In the genomic region with DNA sequence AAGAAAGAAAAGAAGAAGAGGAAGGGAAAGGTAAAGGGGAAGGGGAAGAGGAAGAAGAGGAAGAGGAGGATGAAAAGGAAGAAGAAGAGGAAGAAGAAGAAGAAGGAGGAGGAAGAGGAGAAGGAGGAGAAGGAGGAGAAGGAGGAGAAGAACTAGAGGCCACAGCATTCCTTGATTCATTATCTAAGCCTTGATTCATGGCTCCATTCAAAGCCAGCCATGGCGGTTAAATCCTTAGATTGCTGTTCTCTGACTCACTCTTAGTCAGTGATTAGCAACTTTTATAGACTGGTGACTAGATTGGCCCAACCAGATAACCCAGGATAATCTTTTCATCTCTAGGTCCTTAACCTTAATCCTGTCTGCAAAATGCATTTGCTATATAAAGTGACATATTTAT, we compare ENCODE assay signal across 9 cellular contexts. TPM values are rescaled to one million over a fixed set of nuclear protein-coding genes. Genes with fewer than 3 reads are reported as not detected.
DNase-seq lines count a peak whose midpoint lies in the region; ATAC-seq and TF ChIP-seq lines count a peak whose summit lies in the region.
"Had no signal": no experiment of that assay in that cellular context is flagged by ENCODE, and none has a peak within 500 bp of the region (broad histone marks: within the 10 kb centered on the region; RNA-seq: fewer than 3 reads in every experiment).

No MANE protein-coding gene starts in this region.

- intact Hi-C loops in PC-9 (cut with micrococcal nuclease; ENCODE audit: unreplicated experiment) = loop anchor here (2.0 kb wide), 1 partner anchor 84 kb away; the partner anchor contains the start of gene UTS2B
- intact Hi-C loops in lower leg skin (cut with DNase I; ENCODE audit: low total_unique reads) = no loop called here

- H4K20me1 ChIP-seq in PC-9 (ENCODE audit: insufficient read depth) (no peaks in the 10 kb centered on the region), smooth muscle cell (ENCODE audit: low read depth) (no peaks in the 10 kb centered on the region)

- no peak overlapping the region for H3K4me3 ChIP-seq in PC-9
- no peak overlapping the region for H3K4me3 ChIP-seq in smooth muscle cell
- H3K4me3 ChIP-seq in lower leg skin (ENCODE audit: low read depth, poor library complexity, severe bottlenecking) = no peak overlapping the region

- BruUV-seq in PC-9 (replicated peaks; lab: Mats Ljungman, UMichigan) = no TSS peak

- TF ChIP-seq CTCF in PC-9 (conservative IDR thresholded peaks at IDR 0.05) (no peak), smooth muscle cell (IDR thresholded peaks at IDR 0.05; ENCODE audit: borderline replicate concordance, insufficient read depth, poor library complexity, severe bottlenecking) (no peak), lower leg skin (IDR thresholded peaks at IDR 0.05) (no peak)

- H3K36me3 ChIP-seq in PC-9 (ENCODE audit: low read depth) (no peaks in the 10 kb centered on the region), smooth muscle cell (ENCODE audit: low read depth) (no peaks in the 10 kb centered on the region)

- no peak overlapping the region for H3K4me2 ChIP-seq in PC-9
- no peak overlapping the region for H3K4me2 ChIP-seq in smooth muscle cell

- POLR2A ChIA-PET in PC-9 (lab: Charles Lee; ENCODE audit: unreplicated experiment) = no interaction called here

- no peaks in the 10 kb centered on the region for H3K4me1 ChIP-seq in PC-9 (replicated peaks; ENCODE audit: insufficient read depth)
- H3K4me1 ChIP-seq in smooth muscle cell (ENCODE audit: low read depth) = no peaks in the 10 kb centered on the region

- H2AFZ ChIP-seq in PC-9 (no peak overlapping the region), smooth muscle cell (ENCODE audit: low read depth) (no peak overlapping the region)

- H3K79me2 ChIP-seq in PC-9 (ENCODE audit: low read depth) (no peaks in the 10 kb centered on the region), smooth muscle cell (ENCODE audit: low read depth) (no peaks in the 10 kb centered on the region)

- CTCF ChIA-PET in PC-9 (lab: Charles Lee) = interaction anchor here (0.7 kb wide), 1 partner anchor 316 kb away, joined by 16 read pairs; no protein-coding TSS in a partner anchor

- peaks cover 9% of the 10 kb centered on the region; the same call in 1 of the 2 replicates for H3K9me3 ChIP-seq in PC-9 (ENCODE audit: insufficient read depth, low read depth)
- no peaks in the 10 kb centered on the region for H3K9me3 ChIP-seq in smooth muscle cell (replicated peaks; ENCODE audit: low read depth)

- H3K27me3 ChIP-seq in PC-9 (ENCODE audit: insufficient read depth, low read depth) = no peaks in the 10 kb centered on the region
- H3K27me3 ChIP-seq in smooth muscle cell (ENCODE audit: low read depth) = no peaks in the 10 kb centered on the region

- ATAC-seq in esophagus mucosa = peak; percentile 82
- ATAC-seq in HG03439 (IDR thresholded peaks at IDR 0.05; ENCODE audit: unreplicated experiment) = no peak

- no peak overlapping the region for H3K9ac ChIP-seq in smooth muscle cell (ENCODE audit: low read depth)

- DNase-seq in GM03348 (ENCODE audit: low spot score) (peak; percentile 47), PC-9 (peak; percentile 46 to 86), smooth muscle cell (lab: John Stamatoyannopoulos, UW; ENCODE audit: unreplicated experiment) (no peak), lower leg skin (ENCODE audit: low spot score in 2 of 2) (no peak)
- DNase-seq in stimulated activated CD4-positive, alpha-beta T cell treated with anti-CD3 and anti-CD28 coated beads, Interleukin-4, amount 100 ng/mL, for 1 hour = no peak

- peaks cover 9% of the 10 kb centered on the region; the same call in 1 of the 2 replicates for H3F3A ChIP-seq in PC-9 (ENCODE audit: insufficient read depth, low read depth)
- H3F3A ChIP-seq in smooth muscle cell (ENCODE audit: low read depth) = no peaks in the 10 kb centered on the region

- H3K27ac ChIP-seq in PC-9 (no peak overlapping the region), smooth muscle cell (ENCODE audit: low read depth) (peak overlapping the region; percentile 49)

- H3K9me2 ChIP-seq in PC-9 (ENCODE audit: insufficient read depth) = no peaks in the 10 kb centered on the region

- TF ChIP-seq POLR2A in lower leg skin (IDR thresholded peaks at IDR 0.05) = no peak

- 0% methylated on average over 1 of the region's 1 CpG for WGBS in smooth muscle cell (ENCODE audit: low lambda C conversion rate)
- 59 to 70% methylated on average over 1 of the region's 1 CpG for WGBS in lower leg skin, 2 donors

RNA-seq across cellular contexts. Expression of gene OSTN, which starts 47.6 kb away (rescaled TPM):
- total RNA-seq in PC-9 (2021) (not detected in 2 replicates), esophagus mucosa (not detected), smooth muscle cell (0.13 and 0.40 TPM in 2 replicates), lower leg skin (not detected)
- polyA plus RNA-seq in smooth muscle cell = 1.3 TPM in 1 of 2 replicates, not detected in the other
- total RNA-seq: glomerular endothelial cell, NCI-H460 had no signal

Comparison
In these comparisons a context has a peak if more than half of its experiments do, and no peak if none do; other contexts are left out.
1. DNase-seq: peak in GM03348 (single experiment) and PC-9 (2 of 2); none in smooth muscle cell (single experiment), lower leg skin (0 of 2) and stimulated activated CD4-positive, alpha-beta T cell treated with anti-CD3 and anti-CD28 coated beads, Interleukin-4, amount 100 ng/mL, for 1 hour (single experiment).